In the genomic region with DNA sequence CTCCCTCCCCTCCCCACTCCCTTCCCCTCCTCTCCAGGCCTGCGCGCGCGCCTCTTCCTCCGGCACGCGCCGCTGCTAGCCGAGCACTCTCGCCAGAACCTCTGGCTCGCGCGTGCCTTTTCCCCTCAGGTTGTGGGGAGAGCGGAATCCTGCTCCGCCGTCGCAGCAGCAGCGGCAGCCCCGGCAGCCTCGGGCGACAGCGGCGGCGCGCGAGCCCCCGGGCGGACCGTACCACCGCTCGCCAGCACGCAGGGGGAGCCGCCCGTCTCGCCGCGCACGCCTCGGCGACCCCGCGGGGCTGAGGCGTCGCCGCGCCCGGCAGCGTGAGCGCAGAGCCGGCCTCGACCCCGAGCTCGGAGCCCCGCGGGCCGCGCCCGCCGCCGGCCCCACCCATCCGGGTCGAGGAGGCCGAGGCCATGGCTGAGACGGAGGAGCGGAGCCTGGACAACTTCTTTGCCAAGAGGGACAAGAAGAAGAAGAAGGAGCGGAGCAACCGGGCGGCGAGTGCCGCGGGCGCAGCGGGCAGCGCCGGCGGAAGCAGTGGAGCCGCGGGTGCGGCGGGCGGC, we compare ENCODE assay signal across 8 cellular contexts. TPM values are rescaled to one million over a fixed set of nuclear protein-coding genes. Genes with fewer than 3 reads are reported as not detected.
DNase-seq lines count a peak whose midpoint lies in the region; ATAC-seq, FAIRE-seq and TF ChIP-seq lines count a peak whose summit lies in the region.

A gene with protein sequence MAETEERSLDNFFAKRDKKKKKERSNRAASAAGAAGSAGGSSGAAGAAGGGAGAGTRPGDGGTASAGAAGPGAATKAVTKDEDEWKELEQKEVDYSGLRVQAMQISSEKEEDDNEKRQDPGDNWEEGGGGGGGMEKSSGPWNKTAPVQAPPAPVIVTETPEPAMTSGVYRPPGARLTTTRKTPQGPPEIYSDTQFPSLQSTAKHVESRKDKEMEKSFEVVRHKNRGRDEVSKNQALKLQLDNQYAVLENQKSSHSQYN (plus strand): TSS at position 58 of the 566 bp plus-strand sequence. CDS start 359 bp downstream, at position 417.

- H3K9me2 ChIP-seq in PC-3 (replicated peaks; ENCODE audit: low read length), result no peaks in the 10 kb centered on the region

- intact Hi-C loops in PC-3 (cut with micrococcal nuclease), result loop anchor here (1.0 to 5.0 kb wide), 4 partner anchors 33 to 851 kb away; a partner anchor contains a TSS
- intact Hi-C loops in endothelial cell of umbilical vein (cut with micrococcal nuclease), result loop anchor here (1.0 to 10.0 kb wide), 8 partner anchors 41 to 914 kb away; a partner anchor contains a TSS

- peaks cover 54% of the 10 kb centered on the region for H3K4me1 ChIP-seq in PC-3 (ENCODE audit: insufficient read depth, low read length)
- peaks cover 66% of the 10 kb centered on the region for H3K4me1 ChIP-seq in endothelial cell of umbilical vein (ENCODE audit: control insufficient read depth, extremely low read depth, insufficient read depth, low read length)

- peak within 1 kb of the TSS; percentile 87 for H3K9ac ChIP-seq in PC-3 (ENCODE audit: low read length)
- H3K9ac ChIP-seq in endothelial cell of umbilical vein (replicated peaks; ENCODE audit: extremely low read depth, insufficient read depth, low read length), result peak within 1 kb of the TSS; percentile 95

- no peak for TF ChIP-seq CTCF in PC-3 (conservative IDR thresholded peaks at IDR 0.05; ENCODE audit: low read depth, low read length)
- no peak for TF ChIP-seq CTCF in endothelial cell of umbilical vein (IDR thresholded peaks at IDR 0.05; ENCODE audit: extremely low read depth in 1 of 2, insufficient read depth in 1 of 2, low read depth in 1 of 2, low read length in 2 of 2)

- H3K4me2 ChIP-seq in PC-3 (ENCODE audit: low read length), result peak within 1 kb of the TSS; percentile 97
- peak within 1 kb of the TSS; percentile 71 for H3K4me2 ChIP-seq in endothelial cell of umbilical vein (ENCODE audit: insufficient read depth, low read length)

- ATAC-seq in GM18517 (IDR thresholded peaks at IDR 0.05; ENCODE audit: unreplicated experiment) (peak; percentile 28), HG02571 (IDR thresholded peaks at IDR 0.05; ENCODE audit: unreplicated experiment) (peak; percentile 21), PC-3 (peak; percentile 21)
- peak; percentile 57 to 60 for ATAC-seq in naive thymus-derived CD8-positive, alpha-beta T cell

- no peaks in the 10 kb centered on the region for H3K9me1 ChIP-seq in endothelial cell of umbilical vein (replicated peaks; ENCODE audit: control insufficient read depth, extremely low read depth, insufficient read depth, low read length)

- H3K27ac ChIP-seq in PC-3 (ENCODE audit: low read length) (peak within 1 kb of the TSS; percentile 76), endothelial cell of umbilical vein (ENCODE audit: insufficient read depth, low read depth, low read length) (peak within 1 kb of the TSS; percentile 77)

- no peaks in the 10 kb centered on the region for H3K27me3 ChIP-seq in PC-3 (ENCODE audit: low read length)
- H3K27me3 ChIP-seq in endothelial cell of umbilical vein (ENCODE audit: control insufficient read depth in 2 of 2, insufficient read depth in 2 of 2, low read length in 2 of 2), result no peaks in the 10 kb centered on the region

- POLR2A ChIA-PET in PC-3 (lab: Charles Lee; ENCODE audit: unreplicated experiment), result interaction anchor here (0.6 to 1.0 kb wide), 5 partner anchors 27 to 94 kb away, joined by 3 to 5 read pairs (median 4); no protein-coding TSS in a partner anchor
- POLR2A ChIA-PET in endothelial cell of umbilical vein (lab: Charles Lee), result interaction anchor here (0.5 to 1.5 kb wide), 10 partner anchors 10 to 797 kb away, joined by 3 to 6 read pairs (median 3); no protein-coding TSS in a partner anchor
- POLR2A ChIA-PET in naive thymus-derived CD8-positive, alpha-beta T cell (lab: Charles Lee), result interaction anchor here (0.5 to 8.8 kb wide), 20 partner anchors 15 to 913 kb away, joined by 3 to 224 read pairs (median 4); a partner anchor contains a TSS

- no TSS peak for BruUV-seq in PC-3 (replicated peaks; lab: Mats Ljungman, UMichigan)
- no TSS peak for BruUV-seq in endothelial cell of umbilical vein (replicated peaks; lab: Mats Ljungman, UMichigan)

- H3K9me3 Mint-ChIP-seq in naive thymus-derived CD8-positive, alpha-beta T cell, result no peaks in the 10 kb centered on the region

- FAIRE-seq in endothelial cell of umbilical vein (lab: Jason Lieb, UNC) (no peak), RCC 7860 (lab: Jason Lieb, UNC) (no peak)

- CTCF ChIA-PET in PC-3 (lab: Charles Lee) (interaction anchor here (0.6 to 0.7 kb wide), 2 partner anchors 15 to 911 kb away, joined by 3 to 4 read pairs; no protein-coding TSS in a partner anchor), endothelial cell of umbilical vein (lab: Charles Lee) (interaction anchor here (0.6 to 13.8 kb wide), 13 partner anchors 11 to 843 kb away, joined by 3 to 224 read pairs (median 4); no protein-coding TSS in a partner anchor)

- peaks cover 7 to 39% (median 25%) of the 10 kb centered on the region in 3 donors for H3K36me3 Mint-ChIP-seq in naive thymus-derived CD8-positive, alpha-beta T cell

- H3K4me1 Mint-ChIP-seq in naive thymus-derived CD8-positive, alpha-beta T cell, result peaks cover 26 to 70% (median 60%) of the 10 kb centered on the region in 4 donors

- DNase-seq in PC-3 (no peak), endothelial cell of umbilical vein (ENCODE audit: low read depth, low spot score) (no peak), RCC 7860 (ENCODE audit: low spot score) (no peak), NCI-H1105 (lab: John Stamatoyannopoulos, UW) (no peak), SKM-1 (lab: John Stamatoyannopoulos, UW; ENCODE audit: unreplicated experiment) (no peak)
- peak in 3 of 10 donors; percentile 77 to 78 (median 78) for DNase-seq in naive thymus-derived CD8-positive, alpha-beta T cell

- peaks cover 23% of the 10 kb centered on the region for H3K36me3 ChIP-seq in PC-3 (ENCODE audit: low read depth, low read length)
- peaks cover 4 to 10% of the 10 kb centered on the region in 2 experiments for H3K36me3 ChIP-seq in endothelial cell of umbilical vein (ENCODE audit: control insufficient read depth in 2 of 2, extremely low read depth in 1 of 2, insufficient read depth in 2 of 2, low read length in 2 of 2)

- H3K4me3 ChIP-seq in PC-3 (ENCODE audit: low read length), result peak within 1 kb of the TSS; percentile 93
- H3K4me3 ChIP-seq in endothelial cell of umbilical vein (replicated peaks in 1 of 3; ENCODE audit: insufficient read depth in 1 of 3, low read depth in 1 of 3, low read length in 3 of 3), result peak within 1 kb of the TSS; percentile 82 to 97 (median 97)

- peak within 1 kb of the TSS; percentile 94 to 100 (median 99) for H3K27ac Mint-ChIP-seq in naive thymus-derived CD8-positive, alpha-beta T cell

- peak; percentile 52 for TF ChIP-seq POLR2A in endothelial cell of umbilical vein (IDR thresholded peaks at IDR 0.05; ENCODE audit: low read depth, low read length)

- H2AFZ ChIP-seq in PC-3 (ENCODE audit: low read length) (peak within 1 kb of the TSS; percentile 59), endothelial cell of umbilical vein (ENCODE audit: low read depth, low read length) (peak within 1 kb of the TSS; percentile 1)

- dilution Hi-C loops in endothelial cell of umbilical vein (cut with MboI; ENCODE audit: extremely low pct_ligation_motif_present, low sequenced_read_pairs), result no loop called here

- H3K79me2 ChIP-seq in PC-3 (ENCODE audit: low read length) (peaks cover 45% of the 10 kb centered on the region), endothelial cell of umbilical vein (ENCODE audit: control insufficient read depth, insufficient read depth, low read length) (peaks cover 48% of the 10 kb centered on the region)

- H3K9me3 ChIP-seq in PC-3 (ENCODE audit: low read length), result no peaks in the 10 kb centered on the region
- H3K9me3 ChIP-seq in endothelial cell of umbilical vein (replicated peaks; ENCODE audit: control insufficient read depth, insufficient read depth, low read length), result no peaks in the 10 kb centered on the region

- H3K4me3 Mint-ChIP-seq in naive thymus-derived CD8-positive, alpha-beta T cell, result peak within 1 kb of the TSS; percentile 85 to 99 (median 94)

- H3F3A ChIP-seq in PC-3 (ENCODE audit: low read length, unreplicated experiment), result no peaks in the 10 kb centered on the region

- H4K20me1 ChIP-seq in PC-3 (ENCODE audit: low read length) (peaks cover 31% of the 10 kb centered on the region), endothelial cell of umbilical vein (replicated peaks; ENCODE audit: control insufficient read depth, extremely low read depth, insufficient read depth, low read length) (peaks cover 7% of the 10 kb centered on the region)

- H3K27me3 Mint-ChIP-seq in naive thymus-derived CD8-positive, alpha-beta T cell, result no peaks in the 10 kb centered on the region

TF ChIP-seq in endothelial cell of umbilical vein, 7 proteins besides CTCF, POLR2A, EP300 and RAD21:
- no peak for TF ChIP-seq MYC (IDR thresholded peaks at IDR 0.05; ENCODE audit: low read depth, low read length)
- peak; percentile 67 for TF ChIP-seq POLR2AphosphoS5 (IDR thresholded peaks at IDR 0.05; ENCODE audit: insufficient read depth, low read depth, low read length)
- no peak for TF ChIP-seq JUN (IDR thresholded peaks at IDR 0.05; ENCODE audit: borderline replicate concordance, insufficient read depth, insufficient read length, low read depth)

RNA-seq across cellular contexts. Expression of the gene that starts here (rescaled TPM):
- total RNA-seq in PC-3 (2014; rRNA removed) (81.4 and 90.6 TPM in 2 replicates), endothelial cell of umbilical vein (200 and 229 TPM in 2 replicates)
- polyA plus RNA-seq in endothelial cell of umbilical vein, result 35.3 and 46.7 TPM in 2 replicates
- polyA plus RNA-seq in endothelial cell of umbilical vein (2011; cell fraction: cytosol; rRNA removed), result 75.5 and 76.4 TPM in 2 replicates
- polyA plus RNA-seq in endothelial cell of umbilical vein (2011; cell fraction: nucleus; rRNA removed), result 39.2 and 51.3 TPM in 2 replicates
- 145 and 206 TPM in 2 replicates for polyA plus RNA-seq in endothelial cell of umbilical vein (2012)
- 82.8 and 83.0 TPM in 2 replicates for polyA minus RNA-seq in endothelial cell of umbilical vein
- polyA minus RNA-seq in endothelial cell of umbilical vein (2011; cell fraction: cytosol; rRNA and poly(A)+ RNA removed), result 60.4 TPM
- 38.6 and 45.7 TPM in 2 replicates for polyA minus RNA-seq in endothelial cell of umbilical vein (2011; cell fraction: nucleus; rRNA and poly(A)+ RNA removed)
- 100 to 1,000 TPM; 210 to 226 TPM for total RNA-seq in naive thymus-derived CD8-positive, alpha-beta T cell
- polyA plus RNA-seq in naive thymus-derived CD8-positive, alpha-beta T cell, result 10 to 100 TPM; 41.7 to 82.2 (median 60.3) TPM
